Comparison of ENCODE assay signal across 8 cellular contexts in genomic region chr5:159099049-159099760, GRCh38. TPM values are rescaled to one million over a fixed set of nuclear protein-coding genes. Genes with fewer than 3 reads are reported as not detected.
DNase-seq lines count a peak whose midpoint lies in the region; ATAC-seq and TF ChIP-seq lines count a peak whose summit lies in the region.

No MANE protein-coding gene starts in this region.

- H3K4me3 Mint-ChIP-seq in activated naive CD4-positive, alpha-beta T cell treated with anti-CD3 and anti-CD28 coated beads, Interleukin-2, amount 10 ng/mL, durations not matched to agents 7 days and 5 days: peak overlapping the region; percentile 83

- no peaks in the 10 kb centered on the region for H3K27me3 ChIP-seq in ovary

- WGBS in ovary, 3 donors: 0 to 1% (median 0%) methylated on average over 50 to 55 of the region's 55 CpGs

- CTCF ChIA-PET in activated naive CD4-positive, alpha-beta T cell treated with anti-CD3 and anti-CD28 coated beads, Interleukin-2, amount 10 ng/mL, durations not matched to agents 7 days and 5 days (lab: Charles Lee): interaction anchor here (1.2 kb wide), 1 partner anchor 8 kb away, joined by 3 read pairs; no protein-coding TSS in a partner anchor

- no peaks in the 10 kb centered on the region for H3K9me3 Mint-ChIP-seq in activated naive CD4-positive, alpha-beta T cell treated with anti-CD3 and anti-CD28 coated beads, Interleukin-2, amount 10 ng/mL, durations not matched to agents 7 days and 5 days

- no peak for TF ChIP-seq POLR2A in ovary (IDR thresholded peaks at IDR 0.05)

- H3K4me1 Mint-ChIP-seq in activated naive CD4-positive, alpha-beta T cell treated with anti-CD3 and anti-CD28 coated beads, Interleukin-2, amount 10 ng/mL, durations not matched to agents 7 days and 5 days: peaks cover 55% of the 10 kb centered on the region

- DNase-seq in DMS 273 (lab: John Stamatoyannopoulos, UW; ENCODE audit: unreplicated experiment) (peak; percentile 79), DMS 273 treated with DMSO at 0.1 percent for 48 hours (lab: John Stamatoyannopoulos, UW) (no peak), NOMO-1 treated with dmso at 0.1 percent for 144 hours (lab: John Stamatoyannopoulos, UW; ENCODE audit: unreplicated experiment) (peak; percentile 23), germinal center (ENCODE audit: low spot score) (peak; percentile 75), ovary (peak; percentile 51 to 73 (median 67))
- peak; percentile 67 for DNase-seq in activated naive CD4-positive, alpha-beta T cell treated with anti-CD3 and anti-CD28 coated beads, Interleukin-2, amount 10 ng/mL, durations not matched to agents 7 days and 5 days

- H3K27me3 Mint-ChIP-seq in activated naive CD4-positive, alpha-beta T cell treated with anti-CD3 and anti-CD28 coated beads, Interleukin-2, amount 10 ng/mL, durations not matched to agents 7 days and 5 days: peaks cover 94% of the 10 kb centered on the region

- H3K4me1 ChIP-seq in ovary (ENCODE audit: insufficient read depth): peaks cover 13% of the 10 kb centered on the region

- intact Hi-C loops in ovary (cut with DNase I): loop anchor here in 3 of 4 donors (5.0 to 10.0 kb wide), 5 partner anchors 47 to 392 kb away; no protein-coding TSS in a partner anchor

- no peaks in the 10 kb centered on the region for H3K9me3 ChIP-seq in ovary

- peaks cover 1% of the 10 kb centered on the region for H3K36me3 Mint-ChIP-seq in activated naive CD4-positive, alpha-beta T cell treated with anti-CD3 and anti-CD28 coated beads, Interleukin-2, amount 10 ng/mL, durations not matched to agents 7 days and 5 days

- peak overlapping the region; percentile 75 to 93 for H3K27ac ChIP-seq in ovary

- peak overlapping the region; percentile 64 for H3K4me3 ChIP-seq in ovary

- no peak for TF ChIP-seq CTCF in ovary (IDR thresholded peaks at IDR 0.05)

- no peaks in the 10 kb centered on the region for H3K36me3 ChIP-seq in ovary

- H3K27ac Mint-ChIP-seq in activated naive CD4-positive, alpha-beta T cell treated with anti-CD3 and anti-CD28 coated beads, Interleukin-2, amount 10 ng/mL, durations not matched to agents 7 days and 5 days: peak overlapping the region; percentile 87

- ATAC-seq in HG02678 (IDR thresholded peaks at IDR 0.05; ENCODE audit: unreplicated experiment) (peak; percentile 26), GM19467 (IDR thresholded peaks at IDR 0.05; ENCODE audit: unreplicated experiment) (no peak)

- TF ChIP-seq EP300 in ovary (IDR thresholded peaks at IDR 0.05): no peak

RNA-seq across cellular contexts. Expression of gene EBF1, which starts 0.5 kb away (rescaled TPM):
- total RNA-seq in ovary: 10 to 100 TPM in 6 of 7 donors, 1 to 10 TPM in 1; 6.7 to 51.0 (median 26.1) TPM
- 10 to 100 TPM; 11.9 to 22.6 TPM for polyA plus RNA-seq in ovary
